In genomic region chr7:13262929-13263530, GRCh38 we compare ENCODE assay signal across 8 cellular contexts.
DNase-seq lines count a peak whose midpoint lies in the region; ATAC-seq and TF ChIP-seq lines count a peak whose summit lies in the region.

No MANE protein-coding gene starts in this region.

- peak; percentile 88 for ATAC-seq in SK-N-SH treated with all-trans-retinoic acid at 6 μM for 48 hours
- ATAC-seq in GM19324 (IDR thresholded peaks at IDR 0.05; ENCODE audit: low FRiP score, unreplicated experiment): no peak

- peak; percentile 40 for DNase-seq in NOMO-1 treated with DMSO at 0.1 percent for 48 hours (lab: John Stamatoyannopoulos, UW; ENCODE audit: unreplicated experiment)
- no peak for DNase-seq in NOMO-1 treated with dmso at 0.1 percent for 144 hours (lab: John Stamatoyannopoulos, UW; ENCODE audit: unreplicated experiment)
- peak; percentile 23 to 27 for DNase-seq in Kasumi-1 (lab: John Stamatoyannopoulos, UW)
- peak; percentile 60 for DNase-seq in fibroblast of villous mesenchyme (ENCODE audit: low read depth)
- DNase-seq in putamen (ENCODE audit: low spot score): peak; percentile 19
- DNase-seq in activated CD8-positive, alpha-beta memory T cell treated with anti-CD3 and anti-CD28 coated beads for 24 hours: no peak

- peak; percentile 67 for TF ChIP-seq CTCF in fibroblast of villous mesenchyme (IDR thresholded peaks at IDR 0.05; ENCODE audit: insufficient read depth, low read depth, low read length)

- H3K4me3 ChIP-seq in fibroblast of villous mesenchyme (ENCODE audit: low read depth, low read length): no peak overlapping the region

TF ChIP-seq in SK-N-SH treated with all-trans-retinoic acid at 6 μM for 48 hours, 23 proteins besides CTCF, POLR2A, EP300 and RAD21:
- TF ChIP-seq GLIS3 (CRISPR knock-in tag; IDR thresholded peaks at IDR 0.05) (no peak), ISL1 (CRISPR knock-in tag; IDR thresholded peaks at IDR 0.05) (no peak), SNAI2 (CRISPR knock-in tag; IDR thresholded peaks at IDR 0.05) (no peak), PPARA (CRISPR knock-in tag; IDR thresholded peaks at IDR 0.05; ENCODE audit: borderline replicate concordance) (no peak), ESRRG (CRISPR knock-in tag; IDR thresholded peaks at IDR 0.05) (no peak), ZNF565 (CRISPR knock-in tag; conservative IDR thresholded peaks at IDR 0.05; ENCODE audit: low read depth) (no peak), POU6F1 (CRISPR knock-in tag; IDR thresholded peaks at IDR 0.05; ENCODE audit: borderline replicate concordance, low read depth) (no peak), CREB5 (CRISPR knock-in tag; IDR thresholded peaks at IDR 0.05; ENCODE audit: low read depth) (no peak), ZC3H10 (CRISPR knock-in tag; IDR thresholded peaks at IDR 0.05) (no peak), TCF4 (CRISPR knock-in tag; IDR thresholded peaks at IDR 0.05; ENCODE audit: borderline replicate concordance) (no peak), ZNF70 (CRISPR knock-in tag; IDR thresholded peaks at IDR 0.05) (no peak), ARNTL (CRISPR knock-in tag; IDR thresholded peaks at IDR 0.05; ENCODE audit: borderline replicate concordance, low read depth) (no peak), ZFP30 (CRISPR knock-in tag; IDR thresholded peaks at IDR 0.05) (no peak), RARB (CRISPR knock-in tag; IDR thresholded peaks at IDR 0.05) (no peak), CSRNP3 (CRISPR knock-in tag; IDR thresholded peaks at IDR 0.05) (no peak), TSHZ2 (CRISPR knock-in tag; IDR thresholded peaks at IDR 0.05) (no peak), BACH2 (CRISPR knock-in tag; IDR thresholded peaks at IDR 0.05; ENCODE audit: borderline replicate concordance) (no peak), ZFP3 (CRISPR knock-in tag; IDR thresholded peaks at IDR 0.05) (no peak), ZNF8 (CRISPR knock-in tag; IDR thresholded peaks at IDR 0.05) (no peak)

Comparison
In these comparisons a context has a peak if more than half of its experiments do, and no peak if none do; other contexts are left out.
1. DNase-seq: peak in NOMO-1 treated with DMSO at 0.1 percent for 48 hours (single experiment), Kasumi-1 (2 of 2), fibroblast of villous mesenchyme (single experiment) and putamen (single experiment); none in NOMO-1 treated with dmso at 0.1 percent for 144 hours (single experiment) and activated CD8-positive, alpha-beta memory T cell treated with anti-CD3 and anti-CD28 coated beads for 24 hours (single experiment).